ENCODE assay signal across 8 cellular contexts in genomic region chr7:66413379-66414114, GRCh38.
DNase-seq lines count a peak whose midpoint lies in the region; TF ChIP-seq lines count a peak whose summit lies in the region.

No MANE protein-coding gene starts in this region.

- TF ChIP-seq EP300 in transverse colon (IDR thresholded peaks at IDR 0.05; ENCODE audit: low read depth), result no peak

- H3K27ac ChIP-seq in HUES48 (ENCODE audit: low read depth, low read length), result no peak overlapping the region
- H3K27ac ChIP-seq in ascending aorta, result no peak overlapping the region
- peak overlapping the region in 1 of 2 donors; percentile 2 for H3K27ac ChIP-seq in right atrium auricular region
- peak overlapping the region; percentile 32 to 52 (median 46) for H3K27ac ChIP-seq in transverse colon

- H3K27me3 Mint-ChIP-seq in progenitor cell of endocrine pancreas, result no peaks in the 10 kb centered on the region

- peak overlapping the region; percentile 84 for H3K27ac Mint-ChIP-seq in progenitor cell of endocrine pancreas

- H3K4me1 ChIP-seq in HUES48 (ENCODE audit: control insufficient read depth, insufficient read depth, low read length), result no peaks in the 10 kb centered on the region
- peaks cover 0 to 3% of the 10 kb centered on the region in 2 donors for H3K4me1 ChIP-seq in ascending aorta
- H3K4me1 ChIP-seq in right atrium auricular region, result peaks cover 0 to 10% of the 10 kb centered on the region in 2 donors
- peaks cover 8 to 17% (median 11%) of the 10 kb centered on the region in 4 donors for H3K4me1 ChIP-seq in transverse colon

- peak; percentile 86 for DNase-seq in AG08396 (ENCODE audit: low spot score)
- DNase-seq in GM19238 (ENCODE audit: insufficient read length, low spot score), result peak; percentile 91
- peak; percentile 70 to 87 (median 77) for DNase-seq in T-helper 1 cell
- DNase-seq in ascending aorta (ENCODE audit: low spot score in 2 of 2), result peak; percentile 33 to 88
- peak; percentile 75 for DNase-seq in right atrium auricular region (ENCODE audit: low spot score)
- peak; percentile 86 for DNase-seq in progenitor cell of endocrine pancreas (ENCODE audit: low spot score, unreplicated experiment)
- DNase-seq in transverse colon, result peak; percentile 82

- H3K36me3 Mint-ChIP-seq in progenitor cell of endocrine pancreas (ENCODE audit: insufficient read depth), result peaks cover 3% of the 10 kb centered on the region

- H3K4me3 Mint-ChIP-seq in progenitor cell of endocrine pancreas (ENCODE audit: low read depth), result peak overlapping the region; percentile 65

- no peaks in the 10 kb centered on the region for H3K9me3 ChIP-seq in HUES48 (ENCODE audit: control insufficient read depth, insufficient read depth, low read length)
- H3K9me3 ChIP-seq in ascending aorta, result no peaks in the 10 kb centered on the region
- H3K9me3 ChIP-seq in right atrium auricular region, result no peaks in the 10 kb centered on the region
- no peaks in the 10 kb centered on the region for H3K9me3 ChIP-seq in transverse colon

- H3K36me3 ChIP-seq in HUES48 (ENCODE audit: control insufficient read depth, insufficient read depth, low read length) (peaks cover 11% of the 10 kb centered on the region), ascending aorta (peaks cover 0 to under 1% of the 10 kb centered on the region in 2 donors), right atrium auricular region (no peaks in the 10 kb centered on the region), transverse colon (no peaks in the 10 kb centered on the region)

- intact Hi-C loops in ascending aorta (cut with DNase I), result loop anchor here (10.0 kb wide), 2 partner anchors 209 to 269 kb away; partner anchors contain the start of gene TPST1
- intact Hi-C loops in transverse colon (cut with DNase I; ENCODE audit: low total_unique reads), result no loop called here

- peak in 2 of 3 experiments; percentile 24 to 40 for TF ChIP-seq CTCF in ascending aorta (IDR thresholded peaks at IDR 0.05)
- TF ChIP-seq CTCF in right atrium auricular region (IDR thresholded peaks at IDR 0.05), result peak in 1 of 2 donors; percentile 64
- peak; percentile 57 for TF ChIP-seq CTCF in progenitor cell of endocrine pancreas (IDR thresholded peaks at IDR 0.05; ENCODE audit: unreplicated experiment)
- peak; percentile 39 to 75 (median 55) for TF ChIP-seq CTCF in transverse colon (IDR thresholded peaks at IDR 0.05)

- H3K9me3 Mint-ChIP-seq in progenitor cell of endocrine pancreas (ENCODE audit: low read depth), result peaks cover 2% of the 10 kb centered on the region

- 15% methylated on average over 16 of the region's 49 CpGs; no CpG with 5 or more reads in 1 of the 2 donors for WGBS in transverse colon (ENCODE audit: low coverage in 1 of 2), 2 donors

- peaks cover 3% of the 10 kb centered on the region for H3K4me1 Mint-ChIP-seq in progenitor cell of endocrine pancreas (ENCODE audit: low read depth)

- no peak overlapping the region; the same call in 1 of the 2 replicates for H3K9ac ChIP-seq in HUES48 (ENCODE audit: low read depth, low read length)

- peak overlapping the region; percentile 54 for H3K4me3 ChIP-seq in HUES48 (ENCODE audit: low read depth, low read length)
- peak overlapping the region; percentile 57 to 72 for H3K4me3 ChIP-seq in ascending aorta
- H3K4me3 ChIP-seq in right atrium auricular region, result peak overlapping the region; percentile 42 to 48
- peak overlapping the region; percentile 19 to 52 (median 32) for H3K4me3 ChIP-seq in transverse colon

- no peaks in the 10 kb centered on the region for H3K27me3 ChIP-seq in HUES48 (ENCODE audit: control insufficient read depth, insufficient read depth, low read length)
- no peaks in the 10 kb centered on the region for H3K27me3 ChIP-seq in ascending aorta
- H3K27me3 ChIP-seq in right atrium auricular region, result no peaks in the 10 kb centered on the region
- no peaks in the 10 kb centered on the region for H3K27me3 ChIP-seq in transverse colon

- in situ Hi-C loops in transverse colon (cut with MboI; ENCODE audit: low pct_ligation_motif_present in 1 of 4, low pct_unique_long_range_greater_than_20kb in 1 of 4, low sequenced_read_pairs in 3 of 4), result loop anchor here in 2 of 4 donors (25.0 kb wide), 2 partner anchors 101 to 376 kb away; no protein-coding TSS in a partner anchor

- no peak for TF ChIP-seq POLR2A in transverse colon (IDR thresholded peaks at IDR 0.05)

Comparison
In these comparisons a context has a peak if more than half of its experiments do, and no peak if none do; other contexts are left out.
1. H3K27ac ChIP-seq: peak in transverse colon (4 of 4); none in HUES48 (single experiment) and ascending aorta (0 of 2).
2. Peak in every context shown above with its lines, with median percentiles within 50 percentile points of each other: DNase-seq and H3K4me3 ChIP-seq.